Comparison of ENCODE assay signal across 9 cellular contexts in genomic region chr3:39153977-39154299, GRCh38. TPM values are rescaled to one million over a fixed set of nuclear protein-coding genes. Genes with fewer than 3 reads are reported as not detected.
DNase-seq lines count a peak whose midpoint lies in the region; ATAC-seq, FAIRE-seq and TF ChIP-seq lines count a peak whose summit lies in the region.
"Had no signal": no experiment of that assay in that cellular context is flagged by ENCODE, and none has a peak within 500 bp of the region (broad histone marks: within the 10 kb centered on the region; RNA-seq: fewer than 3 reads in every experiment).

No MANE protein-coding gene starts in this region.

- TF ChIP-seq RAD21 in H1 (IDR thresholded peaks at IDR 0.05 in 1 of 2, conservative IDR thresholded peaks at IDR 0.05 in 1 of 2; ENCODE audit: low read depth in 2 of 2, low read length in 2 of 2): no peak

- peak overlapping the region; percentile 98 for H3K4me2 ChIP-seq in BLaER1
- peak overlapping the region; percentile 87 for H3K4me2 ChIP-seq in OCI-LY3 (ENCODE audit: low read length)
- H3K4me2 ChIP-seq in H1 (ENCODE audit: insufficient read depth in 1 of 2, low read depth in 2 of 2, low read length in 2 of 2): peak overlapping the region; percentile 97 to 99

- peaks cover 21% of the 10 kb centered on the region for H3K23me2 ChIP-seq in H1 (ENCODE audit: low read depth, low read length)

- no peak overlapping the region for H3K23ac ChIP-seq in H1 (ENCODE audit: insufficient read length)

- H3K4ac ChIP-seq in H1 (replicated peaks; ENCODE audit: insufficient read length, low read depth, low read length): no peak overlapping the region

- TF ChIP-seq CTCF in OCI-LY3 (IDR thresholded peaks at IDR 0.05; ENCODE audit: low read depth, low read length) (no peak), H1 (IDR thresholded peaks at IDR 0.05; ENCODE audit: control extremely low read depth in 1 of 3, insufficient read depth in 1 of 3, low read depth in 1 of 3, low read length in 3 of 3) (no peak)

- no peak for ATAC-seq in activated CD4-positive, CD25-positive, alpha-beta regulatory T cell treated with anti-CD3 and anti-CD28 coated beads, Interleukin-2, amount 50 U/mL, for 24 hours
- no peak for ATAC-seq in GM18867 (IDR thresholded peaks at IDR 0.05; ENCODE audit: unreplicated experiment)

- H3K36me3 ChIP-seq in BLaER1 (no peaks in the 10 kb centered on the region), OCI-LY3 (replicated peaks; ENCODE audit: low read depth, low read length) (no peaks in the 10 kb centered on the region), H1 (ENCODE audit: control insufficient read depth in 2 of 4, insufficient read depth in 4 of 4, low read length in 3 of 4) (no peaks in the 10 kb centered on the region), neuron (ENCODE audit: insufficient read depth, low read length) (no peaks in the 10 kb centered on the region)

- H3K4me3 ChIP-seq in BLaER1: peak overlapping the region; percentile 100
- peak overlapping the region; percentile 84 for H3K4me3 ChIP-seq in OCI-LY3 (ENCODE audit: low read length)
- peak overlapping the region; percentile 50 to 85 (median 60) for H3K4me3 ChIP-seq in H1 (ENCODE audit: extremely low read depth in 1 of 4, insufficient read depth in 2 of 4, low read depth in 3 of 4, low read length in 4 of 4)
- H3K4me3 ChIP-seq in neuron (ENCODE audit: low read length): peak overlapping the region; percentile 64

- H3K27me3 ChIP-seq in BLaER1: no peaks in the 10 kb centered on the region
- peaks cover 31% of the 10 kb centered on the region for H3K27me3 ChIP-seq in OCI-LY3 (ENCODE audit: low read depth, low read length)
- H3K27me3 ChIP-seq in H1 (replicated peaks in 1 of 4; ENCODE audit: control insufficient read depth in 3 of 4, extremely low read depth in 1 of 4, insufficient read depth in 3 of 4, low read length in 3 of 4): no peaks in the 10 kb centered on the region
- H3K27me3 ChIP-seq in neuron (ENCODE audit: insufficient read depth, low read length): peaks cover 8% of the 10 kb centered on the region

- H3K79me1 ChIP-seq in H1 (ENCODE audit: low read depth, low read length): peaks cover 11% of the 10 kb centered on the region; the same call in 1 of the 2 replicates

- peak overlapping the region; percentile 76; the same call in 1 of the 2 replicates for H2BK5ac ChIP-seq in H1 (ENCODE audit: low read depth, low read length)

- POLR2A ChIA-PET in H1 (lab: Charles Lee; ENCODE audit: partially characterized antibody): interaction anchor here (1.0 to 1.6 kb wide), 6 partner anchors 19 to 253 kb away, joined by 3 to 6 read pairs (median 4); partner anchors contain the start of genes GORASP1, RPSA and TTC21A

- no peaks in the 10 kb centered on the region for H3K9me3 ChIP-seq in BLaER1
- no peaks in the 10 kb centered on the region for H3K9me3 ChIP-seq in OCI-LY3 (ENCODE audit: insufficient read depth, low read length)
- H3K9me3 ChIP-seq in H1 (ENCODE audit: insufficient read depth in 2 of 2, low read depth in 1 of 2, low read length in 1 of 2): no peaks in the 10 kb centered on the region
- H3K9me3 ChIP-seq in neuron (ENCODE audit: low read length): no peaks in the 10 kb centered on the region

- no peak; a peak in 1 of 3 replicates for TF ChIP-seq POLR2A in H1 (IDR thresholded peaks at IDR 0.05; ENCODE audit: control extremely low read depth in 1 of 2, low read depth in 2 of 2, low read length in 2 of 2)

- no peak overlapping the region for H2AK5ac ChIP-seq in H1 (ENCODE audit: low read depth, low read length)

- peak overlapping the region; percentile 78 for H4K91ac ChIP-seq in H1 (replicated peaks; ENCODE audit: insufficient read length, low read length)

- H3K14ac ChIP-seq in H1 (ENCODE audit: insufficient read length): no peak overlapping the region

- 0 out of 2 replicates have a peak overlapping the region, but pooled peaks have one; percentile 60 for H4K8ac ChIP-seq in H1 (ENCODE audit: extremely low read depth, insufficient read depth, low read length)

- no peak for TF ChIP-seq EP300 in H1 (IDR thresholded peaks at IDR 0.05; ENCODE audit: borderline replicate concordance in 1 of 2, low read depth in 2 of 2, low read length in 2 of 2)

- H2BK12ac ChIP-seq in H1 (ENCODE audit: low read depth, low read length): no peak overlapping the region

- H2BK20ac ChIP-seq in H1 (ENCODE audit: low read length): no peak overlapping the region

- H3K9ac ChIP-seq in BLaER1: peak overlapping the region; percentile 97; the same call in 1 of the 2 replicates
- H3K9ac ChIP-seq in OCI-LY3 (ENCODE audit: low read length): peak overlapping the region; percentile 69
- peak overlapping the region in 3 of 4 experiments; percentile 40 to 54 (median 51); a peak in 6 of 7 replicates for H3K9ac ChIP-seq in H1 (replicated peaks in 1 of 4; ENCODE audit: extremely low read depth in 1 of 4, low read depth in 3 of 4, low read length in 3 of 4)

- H3K4me1 ChIP-seq in BLaER1: peaks cover 43% of the 10 kb centered on the region
- peaks cover 40% of the 10 kb centered on the region for H3K4me1 ChIP-seq in OCI-LY3 (ENCODE audit: low read length)
- peaks cover 19 to 41% (median 26%) of the 10 kb centered on the region in 4 experiments for H3K4me1 ChIP-seq in H1 (replicated peaks in 1 of 4; ENCODE audit: control insufficient read depth in 3 of 4, insufficient read depth in 4 of 4, low read length in 3 of 4)
- peaks cover 33% of the 10 kb centered on the region for H3K4me1 ChIP-seq in neuron (ENCODE audit: insufficient read depth, low read length)

- H3K27ac ChIP-seq in BLaER1 (peak overlapping the region; percentile 99; the same call in 1 of the 2 replicates), OCI-LY3 (ENCODE audit: low read length) (no peak overlapping the region), H1 (ENCODE audit: low read depth, low read length) (peak overlapping the region; percentile 78)

- no peak overlapping the region; the same call in 1 of the 2 replicates for H2BK15ac ChIP-seq in H1 (ENCODE audit: low read length)

- H4K20me1 ChIP-seq in BLaER1 (peaks cover 31% of the 10 kb centered on the region), OCI-LY3 (ENCODE audit: insufficient read depth, low read length) (peaks cover 32% of the 10 kb centered on the region), H1 (replicated peaks in 1 of 2; ENCODE audit: control insufficient read depth in 1 of 2, insufficient read depth in 2 of 2, low read length in 2 of 2) (peaks cover 7 to 19% of the 10 kb centered on the region in 2 experiments)

- DNase-seq in H1 (ENCODE audit: low read depth in 1 of 2, low spot score in 2 of 2): no peak
- no peak for DNase-seq in LoVo (ENCODE audit: low spot score)
- DNase-seq in stimulated activated CD4-positive, alpha-beta T cell treated with anti-CD3 and anti-CD28 coated beads, Interleukin-1b, Interleukin-23, amount 100 ng/mL, for 48 hours: no peak

- H3K79me2 ChIP-seq in OCI-LY3 (ENCODE audit: low read length): peaks cover 38% of the 10 kb centered on the region
- peaks cover 14 to 20% of the 10 kb centered on the region in 2 experiments for H3K79me2 ChIP-seq in H1 (ENCODE audit: control insufficient read depth in 1 of 2, insufficient read depth in 2 of 2, low read length in 2 of 2)

- WGBS in H1 (ENCODE audit: extremely low coverage in 1 of 2, insufficient coverage in 1 of 2, insufficient read length in 1 of 2, insufficient replicate concordance in 2 of 2, low coverage in 1 of 2, low lambda C conversion rate in 2 of 2, missing lambda C conversion rate in 1 of 2), 2 experiments: 0% methylated on average over 4 of the region's 9 CpGs; no CpG with 5 or more reads in 1 of the 2 experiments

- peak overlapping the region; percentile 93; the same call in 1 of the 2 replicates for H3K18ac ChIP-seq in H1 (ENCODE audit: extremely low read depth, low read length)

- CTCF ChIA-PET in H1 (lab: Charles Lee; ENCODE audit: partially characterized antibody): interaction anchor here (1.0 kb wide), 1 partner anchor 19 kb away, joined by 3 read pairs; no protein-coding TSS in a partner anchor

- H4K5ac ChIP-seq in H1 (ENCODE audit: insufficient read length, low read depth, low read length): peak overlapping the region; percentile 60

- H3K56ac ChIP-seq in H1 (replicated peaks; ENCODE audit: insufficient read length, low read depth, low read length): peak overlapping the region; percentile 13

- no peak overlapping the region for H2BK120ac ChIP-seq in H1 (replicated peaks; ENCODE audit: low read depth, low read length)

- H2AFZ ChIP-seq in OCI-LY3 (ENCODE audit: low read depth, low read length): peak overlapping the region; percentile 62; the same call in 1 of the 2 replicates
- no peak overlapping the region for H2AFZ ChIP-seq in H1 (ENCODE audit: low read length)
- H2AFZ ChIP-seq in neuron (ENCODE audit: low read depth, low read length): no peak overlapping the region

- FAIRE-seq in H1 (lab: Jason Lieb, UNC): no peak

RNA-seq across cellular contexts. Expression of gene CSRNP1, which starts 0.5 kb away (rescaled TPM):
- 7.1 and 8.3 TPM in 2 replicates for total RNA-seq in H1 (2021; fragmentation: NEBNext Ultra II Directional; extraction: Animal tissue kit (Norgen Biotek cat#: 25700))
- 6.7 and 10.9 TPM in 2 replicates for polyA plus RNA-seq in H1 (2011; rRNA removed)
- polyA plus RNA-seq in H1 (2011; cell fraction: cytosol; rRNA removed): 9.2 TPM
- polyA plus RNA-seq in H1 (2011; cell fraction: nucleus; rRNA removed): 16.9 TPM
- 6.3 to 8.1 TPM (median 7.5 TPM) in 4 replicates for polyA plus RNA-seq in H1 (2012, experiment 1 of 2)
- polyA plus RNA-seq in H1 (2012, experiment 2 of 2): 10.1 TPM
- 4.0 TPM for polyA plus RNA-seq in H1 (2013, experiment 1 of 2)
- polyA plus RNA-seq in H1 (2013, experiment 2 of 2): 3.9 TPM
- polyA minus RNA-seq in H1 (2011; rRNA and poly(A)+ RNA removed): 9.9 and 16.1 TPM in 2 replicates
- polyA minus RNA-seq in H1 (2011; cell fraction: cytosol; rRNA and poly(A)+ RNA removed): 7.6 TPM
- 11.4 TPM for polyA minus RNA-seq in H1 (2011; cell fraction: nucleus; rRNA and poly(A)+ RNA removed)

RNA-seq across cellular contexts. Expression of gene XIRP1, which starts 38.5 kb away (rescaled TPM):
- not detected in 2 replicates for total RNA-seq in H1 (2021; fragmentation: NEBNext Ultra II Directional; extraction: Animal tissue kit (Norgen Biotek cat#: 25700))
- not detected in 2 replicates for polyA plus RNA-seq in H1 (2011; rRNA removed)
- polyA plus RNA-seq in H1 (2011; cell fraction: cytosol; rRNA removed): not detected
- not detected for polyA plus RNA-seq in H1 (2011; cell fraction: nucleus; rRNA removed)
- polyA plus RNA-seq in H1 (2012, experiment 1 of 2): not detected in 4 replicates
- polyA plus RNA-seq in H1 (2012, experiment 2 of 2): not detected
- polyA plus RNA-seq in H1 (2013, experiment 1 of 2): not detected
- not detected for polyA plus RNA-seq in H1 (2013, experiment 2 of 2)
- polyA minus RNA-seq in H1 (2011; rRNA and poly(A)+ RNA removed): not detected in 2 replicates
- not detected for polyA minus RNA-seq in H1 (2011; cell fraction: cytosol; rRNA and poly(A)+ RNA removed)
- not detected for polyA minus RNA-seq in H1 (2011; cell fraction: nucleus; rRNA and poly(A)+ RNA removed)
- total RNA-seq: dermis blood vessel endothelial cell had no signal

RNA-seq across cellular contexts. Expression of gene TTC21A, which starts 46.5 kb away (rescaled TPM):
- total RNA-seq in H1 (2021; fragmentation: NEBNext Ultra II Directional; extraction: Animal tissue kit (Norgen Biotek cat#: 25700)): 1.7 and 2.8 TPM in 2 replicates
- polyA plus RNA-seq in H1 (2011; rRNA removed): 2.3 and 2.7 TPM in 2 replicates
- 2.5 TPM for polyA plus RNA-seq in H1 (2011; cell fraction: cytosol; rRNA removed)
- polyA plus RNA-seq in H1 (2011; cell fraction: nucleus; rRNA removed): 16.0 TPM
- 2.6 to 3.5 TPM (median 2.9 TPM) in 4 replicates for polyA plus RNA-seq in H1 (2012, experiment 1 of 2)
- 0.34 TPM for polyA plus RNA-seq in H1 (2012, experiment 2 of 2)
- polyA plus RNA-seq in H1 (2013, experiment 1 of 2): 1.4 TPM
- 1.4 TPM for polyA plus RNA-seq in H1 (2013, experiment 2 of 2)
- polyA minus RNA-seq in H1 (2011; rRNA and poly(A)+ RNA removed): 2.1 and 2.9 TPM in 2 replicates
- 2.6 TPM for polyA minus RNA-seq in H1 (2011; cell fraction: cytosol; rRNA and poly(A)+ RNA removed)
- polyA minus RNA-seq in H1 (2011; cell fraction: nucleus; rRNA and poly(A)+ RNA removed): 8.1 TPM

RNA-seq across cellular contexts. Expression of gene GORASP1, which starts 46.5 kb away (rescaled TPM):
- total RNA-seq in H1 (2021; fragmentation: NEBNext Ultra II Directional; extraction: Animal tissue kit (Norgen Biotek cat#: 25700)): 33.4 and 39.3 TPM in 2 replicates
- 33.5 and 45.0 TPM in 2 replicates for polyA plus RNA-seq in H1 (2011; rRNA removed)
- polyA plus RNA-seq in H1 (2011; cell fraction: cytosol; rRNA removed): 43.9 TPM
- 133 TPM for polyA plus RNA-seq in H1 (2011; cell fraction: nucleus; rRNA removed)
- polyA plus RNA-seq in H1 (2012, experiment 1 of 2): 28.9 to 39.2 TPM (median 35.8 TPM) in 4 replicates
- 23.5 TPM for polyA plus RNA-seq in H1 (2012, experiment 2 of 2)
- polyA plus RNA-seq in H1 (2013, experiment 1 of 2): 17.0 TPM
- 15.3 TPM for polyA plus RNA-seq in H1 (2013, experiment 2 of 2)
- 38.5 and 44.1 TPM in 2 replicates for polyA minus RNA-seq in H1 (2011; rRNA and poly(A)+ RNA removed)
- 25.0 TPM for polyA minus RNA-seq in H1 (2011; cell fraction: cytosol; rRNA and poly(A)+ RNA removed)
- polyA minus RNA-seq in H1 (2011; cell fraction: nucleus; rRNA and poly(A)+ RNA removed): 41.5 TPM
